Comparison of ENCODE assay signal across 1 cellular context in the genomic region with DNA sequence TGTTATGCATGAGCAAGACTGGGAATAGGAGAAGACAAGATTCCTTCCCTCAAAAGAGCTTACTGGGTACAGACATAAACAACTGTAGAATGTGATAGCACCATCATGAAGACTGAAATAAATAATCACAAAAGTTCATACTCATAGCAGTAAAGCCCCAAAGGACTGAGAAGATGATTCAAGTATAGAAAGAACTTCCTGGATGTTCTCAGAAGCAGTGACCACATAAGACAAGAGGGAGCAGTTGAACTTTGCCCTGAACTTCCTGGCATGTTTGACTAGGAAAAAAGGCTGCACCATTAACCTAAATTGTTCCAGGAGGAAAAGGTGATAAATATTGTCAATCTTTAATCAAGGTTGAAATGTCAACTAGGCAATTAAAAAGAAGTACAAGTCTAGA.
A peak's percentile ranks its signal among the peaks of the same experiment; 100 is the strongest.
TF ChIP-seq lines count a peak whose summit lies in the region.

No MANE protein-coding gene starts in this region.

TF ChIP-seq in GM12878, 131 proteins besides CTCF, POLR2A, EP300 and RAD21 (continued from another document):
- TF ChIP-seq MEF2B (IDR thresholded peaks at IDR 0.05; ENCODE audit: partially characterized antibody, poor library complexity, severe bottlenecking) (no peak), YY1 (IDR thresholded peaks at IDR 0.05; ENCODE audit: low read depth, low read length) (no peak), SPI1 (IDR thresholded peaks at IDR 0.05; ENCODE audit: borderline replicate concordance, insufficient read depth, low read depth, low read length) (no peak), E2F4 (IDR thresholded peaks at IDR 0.05; ENCODE audit: low read depth, low read length) (no peak), FOXK2 (IDR thresholded peaks at IDR 0.05) (no peak), ZSCAN29 (IDR thresholded peaks at IDR 0.05) (no peak), IKZF2 (IDR thresholded peaks at IDR 0.05) (peak; percentile 61 to 77), SUPT20H (IDR thresholded peaks at IDR 0.05; ENCODE audit: borderline replicate concordance, control insufficient read depth, low read depth, low read length) (no peak), ZNF217 (IDR thresholded peaks at IDR 0.05) (no peak), IKZF1 (conservative IDR thresholded peaks at IDR 0.05) (peak; percentile 59), ZBTB33 (IDR thresholded peaks at IDR 0.05) (no peak), CREM (IDR thresholded peaks at IDR 0.05; ENCODE audit: low read depth) (0 out of 2 replicates have a peak, but pooled peaks have one; percentile 24), BHLHE40 (IDR thresholded peaks at IDR 0.05; ENCODE audit: borderline replicate concordance in 1 of 2, low read depth in 2 of 2, low read length in 1 of 2) (no peak), NBN (IDR thresholded peaks at IDR 0.05) (no peak), SRF (IDR thresholded peaks at IDR 0.05; ENCODE audit: low read depth in 2 of 2, low read length in 2 of 2) (no peak), WRNIP1 (IDR thresholded peaks at IDR 0.05; ENCODE audit: borderline replicate concordance, low read depth, low read length) (no peak), EZH2 (IDR thresholded peaks at IDR 0.05; ENCODE audit: borderline replicate concordance, control insufficient read depth, low read depth, low read length) (no peak), IRF4 (IDR thresholded peaks at IDR 0.05; ENCODE audit: low read depth, low read length) (no peak), CHD2 (IDR thresholded peaks at IDR 0.05; ENCODE audit: borderline replicate concordance, low read depth, low read length) (no peak), CHD4 (IDR thresholded peaks at IDR 0.05) (no peak), RAD51 (IDR thresholded peaks at IDR 0.05) (no peak), CEBPB (IDR thresholded peaks at IDR 0.05; ENCODE audit: borderline replicate concordance in 1 of 2, low read depth in 2 of 2, low read length in 2 of 2) (no peak), BCL11A (IDR thresholded peaks at IDR 0.05; ENCODE audit: low read depth, low read length) (no peak), PAX5 (IDR thresholded peaks at IDR 0.05; ENCODE audit: borderline replicate concordance, low read depth, low read length) (no peak), ZBTB11 (CRISPR knock-in tag; IDR thresholded peaks at IDR 0.05) (no peak), FOS (IDR thresholded peaks at IDR 0.05; ENCODE audit: borderline replicate concordance, extremely low read depth, insufficient read length) (no peak), NFYA (IDR thresholded peaks at IDR 0.05; ENCODE audit: borderline replicate concordance, low read depth, low read length) (no peak), NKRF (conservative IDR thresholded peaks at IDR 0.05) (no peak)
- TF ChIP-seq, protein P1, sequence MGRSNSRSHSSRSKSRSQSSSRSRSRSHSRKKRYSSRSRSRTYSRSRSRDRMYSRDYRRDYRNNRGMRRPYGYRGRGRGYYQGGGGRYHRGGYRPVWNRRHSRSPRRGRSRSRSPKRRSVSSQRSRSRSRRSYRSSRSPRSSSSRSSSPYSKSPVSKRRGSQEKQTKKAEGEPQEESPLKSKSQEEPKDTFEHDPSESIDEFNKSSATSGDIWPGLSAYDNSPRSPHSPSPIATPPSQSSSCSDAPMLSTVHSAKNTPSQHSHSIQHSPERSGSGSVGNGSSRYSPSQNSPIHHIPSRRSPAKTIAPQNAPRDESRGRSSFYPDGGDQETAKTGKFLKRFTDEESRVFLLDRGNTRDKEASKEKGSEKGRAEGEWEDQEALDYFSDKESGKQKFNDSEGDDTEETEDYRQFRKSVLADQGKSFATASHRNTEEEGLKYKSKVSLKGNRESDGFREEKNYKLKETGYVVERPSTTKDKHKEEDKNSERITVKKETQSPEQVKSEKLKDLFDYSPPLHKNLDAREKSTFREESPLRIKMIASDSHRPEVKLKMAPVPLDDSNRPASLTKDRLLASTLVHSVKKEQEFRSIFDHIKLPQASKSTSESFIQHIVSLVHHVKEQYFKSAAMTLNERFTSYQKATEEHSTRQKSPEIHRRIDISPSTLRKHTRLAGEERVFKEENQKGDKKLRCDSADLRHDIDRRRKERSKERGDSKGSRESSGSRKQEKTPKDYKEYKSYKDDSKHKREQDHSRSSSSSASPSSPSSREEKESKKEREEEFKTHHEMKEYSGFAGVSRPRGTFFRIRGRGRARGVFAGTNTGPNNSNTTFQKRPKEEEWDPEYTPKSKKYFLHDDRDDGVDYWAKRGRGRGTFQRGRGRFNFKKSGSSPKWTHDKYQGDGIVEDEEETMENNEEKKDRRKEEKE (IDR thresholded peaks at IDR 0.05): no peak
- TF ChIP-seq, protein P2, sequence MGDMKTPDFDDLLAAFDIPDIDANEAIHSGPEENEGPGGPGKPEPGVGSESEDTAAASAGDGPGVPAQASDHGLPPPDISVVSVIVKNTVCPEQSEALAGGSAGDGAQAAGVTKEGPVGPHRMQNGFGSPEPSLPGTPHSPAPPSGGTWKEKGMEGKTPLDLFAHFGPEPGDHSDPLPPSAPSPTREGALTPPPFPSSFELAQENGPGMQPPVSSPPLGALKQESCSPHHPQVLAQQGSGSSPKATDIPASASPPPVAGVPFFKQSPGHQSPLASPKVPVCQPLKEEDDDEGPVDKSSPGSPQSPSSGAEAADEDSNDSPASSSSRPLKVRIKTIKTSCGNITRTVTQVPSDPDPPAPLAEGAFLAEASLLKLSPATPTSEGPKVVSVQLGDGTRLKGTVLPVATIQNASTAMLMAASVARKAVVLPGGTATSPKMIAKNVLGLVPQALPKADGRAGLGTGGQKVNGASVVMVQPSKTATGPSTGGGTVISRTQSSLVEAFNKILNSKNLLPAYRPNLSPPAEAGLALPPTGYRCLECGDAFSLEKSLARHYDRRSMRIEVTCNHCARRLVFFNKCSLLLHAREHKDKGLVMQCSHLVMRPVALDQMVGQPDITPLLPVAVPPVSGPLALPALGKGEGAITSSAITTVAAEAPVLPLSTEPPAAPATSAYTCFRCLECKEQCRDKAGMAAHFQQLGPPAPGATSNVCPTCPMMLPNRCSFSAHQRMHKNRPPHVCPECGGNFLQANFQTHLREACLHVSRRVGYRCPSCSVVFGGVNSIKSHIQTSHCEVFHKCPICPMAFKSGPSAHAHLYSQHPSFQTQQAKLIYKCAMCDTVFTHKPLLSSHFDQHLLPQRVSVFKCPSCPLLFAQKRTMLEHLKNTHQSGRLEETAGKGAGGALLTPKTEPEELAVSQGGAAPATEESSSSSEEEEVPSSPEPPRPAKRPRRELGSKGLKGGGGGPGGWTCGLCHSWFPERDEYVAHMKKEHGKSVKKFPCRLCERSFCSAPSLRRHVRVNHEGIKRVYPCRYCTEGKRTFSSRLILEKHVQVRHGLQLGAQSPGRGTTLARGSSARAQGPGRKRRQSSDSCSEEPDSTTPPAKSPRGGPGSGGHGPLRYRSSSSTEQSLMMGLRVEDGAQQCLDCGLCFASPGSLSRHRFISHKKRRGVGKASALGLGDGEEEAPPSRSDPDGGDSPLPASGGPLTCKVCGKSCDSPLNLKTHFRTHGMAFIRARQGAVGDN (IDR thresholded peaks at IDR 0.05): peak; percentile 14; the same call in 1 of the 2 replicates
